Comparison of ENCODE assay signal across 26 cellular contexts in genomic region chr2:167333245-167333644, GRCh38. TPM values are rescaled to one million over a fixed set of nuclear protein-coding genes. Genes with fewer than 3 reads are reported as not detected.
DNase-seq lines count a peak whose midpoint lies in the region; ATAC-seq, FAIRE-seq and TF ChIP-seq lines count a peak whose summit lies in the region.
"Had no signal": no experiment of that assay in that cellular context is flagged by ENCODE, and none has a peak within 500 bp of the region (broad histone marks: within the 10 kb centered on the region; RNA-seq: fewer than 3 reads in every experiment).

No MANE protein-coding gene starts in this region.

- CTCF ChIA-PET in naive thymus-derived CD4-positive, alpha-beta T cell (lab: Charles Lee) = no interaction called here

- in situ Hi-C loops in brain microvascular endothelial cell (cut with HindIII; ENCODE audit: low pct_ligation_motif_present, low sequenced_read_pairs) = no loop called here

- H3K36me3 Mint-ChIP-seq in activated naive CD4-positive, alpha-beta T cell treated with anti-CD3 and anti-CD28 coated beads, Interleukin-2, amount 50 U/mL, for 72 hours = no peaks in the 10 kb centered on the region
- no peaks in the 10 kb centered on the region for H3K36me3 Mint-ChIP-seq in naive thymus-derived CD4-positive, alpha-beta T cell
- H3K36me3 Mint-ChIP-seq: IgD-negative memory B cell had no signal

- no peak overlapping the region for H3K4ac ChIP-seq in mesendoderm (ENCODE audit: low read depth, low read length)

- POLR2A ChIA-PET in naive thymus-derived CD4-positive, alpha-beta T cell (lab: Charles Lee) = no interaction called here

- H3K9me3 Mint-ChIP-seq in activated naive CD4-positive, alpha-beta T cell treated with anti-CD3 and anti-CD28 coated beads, Interleukin-2, amount 50 U/mL, for 72 hours = no peaks in the 10 kb centered on the region
- H3K9me3 Mint-ChIP-seq in naive thymus-derived CD4-positive, alpha-beta T cell = peaks cover 0 to 7% (median 0%) of the 10 kb centered on the region in 11 donors

- H3K4me2 ChIP-seq in mesendoderm (ENCODE audit: low read length) = no peak overlapping the region

- no peak overlapping the region for H3K4me3 Mint-ChIP-seq in naive thymus-derived CD4-positive, alpha-beta T cell
- H3K4me3 Mint-ChIP-seq: IgD-negative memory B cell had no signal

- no peak for ATAC-seq in activated naive CD4-positive, alpha-beta T cell treated with anti-CD3 and anti-CD28 coated beads, Interleukin-2, amount 50 U/mL, for 72 hours
- no peak for ATAC-seq in HG03039 (IDR thresholded peaks at IDR 0.05; ENCODE audit: unreplicated experiment)
- ATAC-seq in naive thymus-derived CD4-positive, alpha-beta T cell = no peak
- ATAC-seq: foreskin keratinocyte, left ventricle myocardium superior had no signal

- H2BK120ac ChIP-seq in mesendoderm (ENCODE audit: low read depth, low read length) = no peak overlapping the region

- peaks cover 0 to 5% (median 0%) of the 10 kb centered on the region in 5 donors for H3K27me3 Mint-ChIP-seq in naive thymus-derived CD4-positive, alpha-beta T cell
- H3K27me3 Mint-ChIP-seq: IgD-negative memory B cell had no signal

- DNase-seq in D721Med (ENCODE audit: insufficient read length, low spot score) (no peak), HuH-7 (ENCODE audit: low spot score) (peak; percentile 8), brain microvascular endothelial cell (no peak), mesendoderm (peak; percentile 56), ureter (ENCODE audit: low spot score) (no peak)
- DNase-seq in activated naive CD4-positive, alpha-beta T cell treated with anti-CD3 and anti-CD28 coated beads, Interleukin-2, amount 50 U/mL, for 72 hours (ENCODE audit: low spot score in 2 of 2) = no peak
- DNase-seq in naive thymus-derived CD4-positive, alpha-beta T cell = no peak
- DNase-seq: activated CD4-positive, alpha-beta T cell treated with anti-CD3 and anti-CD28 coated beads for 4 hours; activated effector memory CD4-positive, alpha-beta T cell treated with Interleukin-2 at 50 U/mL for 16 hours; adrenal gland; central memory CD4-positive, alpha-beta T cell; foreskin keratinocyte; GOT3; left ventricle myocardium superior; NCI-H1930; NCI-H526 treated with DMSO at 0.1 percent for 48 hours; pancreas; T-helper 9 cell had no signal

- no peak overlapping the region for H3K56ac ChIP-seq in mesendoderm (ENCODE audit: low read length)

- no peak overlapping the region for H4K5ac ChIP-seq in mesendoderm (ENCODE audit: low read length)

- peaks cover 3% of the 10 kb centered on the region for H3K79me2 ChIP-seq in mesendoderm (ENCODE audit: control insufficient read depth, insufficient read depth, low read length)

- no peak overlapping the region for H4K8ac ChIP-seq in mesendoderm (ENCODE audit: low read depth, low read length)

- intact Hi-C loops in naive thymus-derived CD4-positive, alpha-beta T cell (cut with micrococcal nuclease) = no loop called here

- no peak overlapping the region for H3K18ac ChIP-seq in mesendoderm (ENCODE audit: low read length)

- no peak overlapping the region for H3K9ac ChIP-seq in mesendoderm (ENCODE audit: low read length)

- H3K4me1 ChIP-seq in mesendoderm (ENCODE audit: control insufficient read depth, low read depth, low read length) = peaks cover 7% of the 10 kb centered on the region
- H3K4me1 ChIP-seq in naive thymus-derived CD4-positive, alpha-beta T cell (ENCODE audit: control insufficient read depth in 2 of 2, insufficient read depth in 2 of 2, low read length in 2 of 2) = no peaks in the 10 kb centered on the region
- H3K4me1 ChIP-seq: adrenal gland, foreskin keratinocyte, pancreas, SJSA1, suprapubic skin had no signal

- H3K4me3 ChIP-seq in brain microvascular endothelial cell (ENCODE audit: low read depth, low read length) = no peak overlapping the region
- H3K4me3 ChIP-seq in mesendoderm (ENCODE audit: low read length) = no peak overlapping the region
- H3K4me3 ChIP-seq in naive thymus-derived CD4-positive, alpha-beta T cell (ENCODE audit: low read length) = no peak overlapping the region
- H3K4me3 ChIP-seq: adrenal gland, pancreas, SJSA1, skin epidermis, suprapubic skin had no signal

- TF ChIP-seq CTCF in D721Med (IDR thresholded peaks at IDR 0.05; ENCODE audit: insufficient read depth, missing control alignments) (no peak), brain microvascular endothelial cell (IDR thresholded peaks at IDR 0.05; ENCODE audit: low read depth, low read length, missing control alignments) (peak; percentile 42)

- H3K27ac ChIP-seq in brain microvascular endothelial cell (no peak overlapping the region), mesendoderm (ENCODE audit: low read depth, low read length) (no peak overlapping the region)
- no peak overlapping the region for H3K27ac ChIP-seq in naive thymus-derived CD4-positive, alpha-beta T cell (ENCODE audit: low read depth, low read length)
- H3K27ac ChIP-seq: adrenal gland, foreskin keratinocyte, pancreas, SJSA1, skin epidermis, suprapubic skin had no signal

- peaks cover 3% of the 10 kb centered on the region for H3K79me1 ChIP-seq in mesendoderm (ENCODE audit: low read length)

- no peak overlapping the region for H2AK5ac ChIP-seq in mesendoderm (ENCODE audit: low read length)

- H3K27me3 ChIP-seq in brain microvascular endothelial cell (replicated peaks) (no peaks in the 10 kb centered on the region), mesendoderm (ENCODE audit: insufficient read depth, low read length, poor library complexity) (no peaks in the 10 kb centered on the region)
- H3K27me3 ChIP-seq in naive thymus-derived CD4-positive, alpha-beta T cell (ENCODE audit: control insufficient read depth in 2 of 2, insufficient read depth in 2 of 2, low read length in 2 of 2) = no peaks in the 10 kb centered on the region
- H3K27me3 ChIP-seq: adrenal gland, foreskin keratinocyte, pancreas, SJSA1, suprapubic skin had no signal

- no peak overlapping the region for H2BK5ac ChIP-seq in mesendoderm (ENCODE audit: low read length)

- whole genome bisulfite sequencing in mesendoderm (ENCODE audit: extremely low coverage, insufficient coverage, low lambda C conversion rate) = no CpG with 5 or more reads among the region's 3 CpGs

- no peaks in the 10 kb centered on the region for H3K4me1 Mint-ChIP-seq in naive thymus-derived CD4-positive, alpha-beta T cell
- H3K4me1 Mint-ChIP-seq: IgD-negative memory B cell had no signal

- H2BK15ac ChIP-seq in mesendoderm (replicated peaks; ENCODE audit: low read depth) = no peak overlapping the region

- H3K27ac Mint-ChIP-seq in activated naive CD4-positive, alpha-beta T cell treated with anti-CD3 and anti-CD28 coated beads, Interleukin-2, amount 50 U/mL, for 72 hours = no peak overlapping the region
- no peak overlapping the region for H3K27ac Mint-ChIP-seq in naive thymus-derived CD4-positive, alpha-beta T cell
- H3K27ac Mint-ChIP-seq: IgD-negative memory B cell had no signal

- H3K9me3 ChIP-seq in naive thymus-derived CD4-positive, alpha-beta T cell (ENCODE audit: control insufficient read depth in 2 of 3, low read length in 3 of 3) = no peaks in the 10 kb centered on the region
- H3K9me3 ChIP-seq: pancreas, SJSA1, suprapubic skin had no signal

- no peak overlapping the region for H3K23ac ChIP-seq in mesendoderm (ENCODE audit: low read length)

- H3K36me3 ChIP-seq in brain microvascular endothelial cell (replicated peaks) = no peaks in the 10 kb centered on the region
- H3K36me3 ChIP-seq in mesendoderm (ENCODE audit: control insufficient read depth, insufficient read depth, low read length) = no peaks in the 10 kb centered on the region
- H3K36me3 ChIP-seq in naive thymus-derived CD4-positive, alpha-beta T cell (ENCODE audit: control insufficient read depth in 2 of 3, insufficient read depth in 3 of 3, low read length in 3 of 3) = no peaks in the 10 kb centered on the region
- H3K36me3 ChIP-seq: adrenal gland, pancreas, SJSA1, suprapubic skin had no signal

- peak; percentile 6 for FAIRE-seq in D721Med (lab: Jason Lieb, UNC)
- FAIRE-seq: endometrium, GM12891, pancreas had no signal

RNA-seq across cellular contexts. Expression of gene B3GALT1, which starts 40.4 kb away (rescaled TPM):
- 4.5 TPM for polyA plus RNA-seq in mesendoderm (2013, experiment 1 of 2)
- 4.8 TPM for polyA plus RNA-seq in mesendoderm (2013, experiment 2 of 2)
- under 1 TPM in 1 of 2 donors, not detected in 1; 0.04 TPM for total RNA-seq in activated naive CD4-positive, alpha-beta T cell treated with anti-CD3 and anti-CD28 coated beads, Interleukin-2, amount 50 U/mL, for 72 hours
- total RNA-seq in ureter = 0.36 TPM
- not detected for total RNA-seq in naive thymus-derived CD4-positive, alpha-beta T cell
- not detected for polyA plus RNA-seq in naive thymus-derived CD4-positive, alpha-beta T cell
- total RNA-seq: foreskin keratinocyte, OCI-LY7, SJSA1 had no signal
- polyA plus RNA-seq: foreskin keratinocyte, IgD-negative memory B cell had no signal

Comparison
In these comparisons a context has a peak if more than half of its experiments do, and no peak if none do; other contexts are left out.
1. DNase-seq: peak in HuH-7 (single experiment) and mesendoderm (single experiment); none in D721Med (single experiment), brain microvascular endothelial cell (single experiment), activated naive CD4-positive, alpha-beta T cell treated with anti-CD3 and anti-CD28 coated beads, Interleukin-2, amount 50 U/mL, for 72 hours (0 of 2), ureter (single experiment) and naive thymus-derived CD4-positive, alpha-beta T cell (0 of 9).